ENCODE assay signal across 8 cellular contexts in the genomic region with DNA sequence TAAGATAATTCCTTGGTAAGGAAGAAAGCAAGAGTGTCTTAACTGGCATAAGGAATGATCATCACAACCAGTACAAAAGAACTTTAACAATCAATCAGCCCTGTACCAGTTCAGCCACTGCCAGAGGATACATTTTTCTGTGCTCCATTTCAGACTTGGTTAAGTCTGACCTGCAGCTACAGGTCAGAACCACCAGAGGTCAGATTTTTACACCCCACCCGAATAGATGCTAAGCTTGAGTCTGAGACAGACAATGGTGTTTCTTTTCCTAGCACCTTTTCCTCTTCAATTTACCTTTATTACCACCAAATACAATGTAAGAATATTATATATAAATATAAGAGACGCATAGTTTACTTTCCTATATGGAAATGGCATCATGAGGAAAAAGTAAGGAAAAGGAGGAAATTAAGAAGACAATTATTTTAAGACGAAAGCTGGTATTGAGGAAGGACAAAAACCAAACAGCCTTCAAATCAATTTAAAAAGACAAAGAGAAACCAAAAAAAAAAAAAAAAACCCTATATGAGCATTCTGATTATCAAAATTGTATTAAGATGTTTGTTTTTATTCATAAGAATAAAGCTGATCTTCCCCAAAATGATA.
A peak's percentile ranks its signal among the peaks of the same experiment; 100 is the strongest.
DNase-seq lines count a peak whose midpoint lies in the region; ATAC-seq lines count a peak whose summit lies in the region.

No MANE protein-coding gene starts in this region.

- DNase-seq in DMS53 (lab: John Stamatoyannopoulos, UW): peak; percentile 71
- peak; percentile 10 for DNase-seq in NCI-H446 treated with DMSO at 0.1 percent for 48 hours (lab: John Stamatoyannopoulos, UW)
- DNase-seq in cerebellar cortex (ENCODE audit: low spot score): peak; percentile 42
- no peak for DNase-seq in left lobe of liver (ENCODE audit: low spot score)
- DNase-seq in NCI-H226: no peak
- no peak for DNase-seq in activated CD8-positive, alpha-beta memory T cell treated with anti-CD3 and anti-CD28 coated beads, Interleukin-2, amount 10 ng/mL, durations not matched to agents 7 days and 5 days

- ATAC-seq in GM18907 (IDR thresholded peaks at IDR 0.05; ENCODE audit: unreplicated experiment) (peak; percentile 95), HG02981 (IDR thresholded peaks at IDR 0.05; ENCODE audit: unreplicated experiment) (peak; percentile 94), left lobe of liver (peak; percentile 89)
- no peak for ATAC-seq in activated CD8-positive, alpha-beta memory T cell treated with anti-CD3 and anti-CD28 coated beads, Interleukin-2, amount 10 ng/mL, durations not matched to agents 7 days and 5 days

- H3K27ac Mint-ChIP-seq in activated CD8-positive, alpha-beta memory T cell treated with anti-CD3 and anti-CD28 coated beads, Interleukin-2, amount 10 ng/mL, durations not matched to agents 7 days and 5 days: no peak overlapping the region

- CTCF ChIA-PET in activated CD8-positive, alpha-beta memory T cell treated with anti-CD3 and anti-CD28 coated beads, Interleukin-2, amount 10 ng/mL, durations not matched to agents 7 days and 5 days (lab: Charles Lee): interaction anchor here (0.9 to 2.5 kb wide), 7 partner anchors 9 to 705 kb away, joined by 3 to 20 read pairs (median 3); no protein-coding TSS in a partner anchor

- no peak overlapping the region for H3K4me3 Mint-ChIP-seq in activated CD8-positive, alpha-beta memory T cell treated with anti-CD3 and anti-CD28 coated beads, Interleukin-2, amount 10 ng/mL, durations not matched to agents 7 days and 5 days

- no peaks in the 10 kb centered on the region for H3K36me3 Mint-ChIP-seq in activated CD8-positive, alpha-beta memory T cell treated with anti-CD3 and anti-CD28 coated beads, Interleukin-2, amount 10 ng/mL, durations not matched to agents 7 days and 5 days

- H3K4me1 Mint-ChIP-seq in activated CD8-positive, alpha-beta memory T cell treated with anti-CD3 and anti-CD28 coated beads, Interleukin-2, amount 10 ng/mL, durations not matched to agents 7 days and 5 days: peaks cover 2% of the 10 kb centered on the region

- peaks cover 24% of the 10 kb centered on the region for H3K27me3 Mint-ChIP-seq in activated CD8-positive, alpha-beta memory T cell treated with anti-CD3 and anti-CD28 coated beads, Interleukin-2, amount 10 ng/mL, durations not matched to agents 7 days and 5 days

- no peaks in the 10 kb centered on the region for H3K9me3 Mint-ChIP-seq in activated CD8-positive, alpha-beta memory T cell treated with anti-CD3 and anti-CD28 coated beads, Interleukin-2, amount 10 ng/mL, durations not matched to agents 7 days and 5 days (ENCODE audit: low read depth)

Comparison
In these comparisons a context has a peak if more than half of its experiments do, and no peak if none do; other contexts are left out.
1. DNase-seq: peak in DMS53 (single experiment), NCI-H446 treated with DMSO at 0.1 percent for 48 hours (single experiment) and cerebellar cortex (single experiment); none in left lobe of liver (single experiment), NCI-H226 (single experiment) and activated CD8-positive, alpha-beta memory T cell treated with anti-CD3 and anti-CD28 coated beads, Interleukin-2, amount 10 ng/mL, durations not matched to agents 7 days and 5 days (single experiment).